1 cellular context compared by ENCODE assay signal in the genomic region with DNA sequence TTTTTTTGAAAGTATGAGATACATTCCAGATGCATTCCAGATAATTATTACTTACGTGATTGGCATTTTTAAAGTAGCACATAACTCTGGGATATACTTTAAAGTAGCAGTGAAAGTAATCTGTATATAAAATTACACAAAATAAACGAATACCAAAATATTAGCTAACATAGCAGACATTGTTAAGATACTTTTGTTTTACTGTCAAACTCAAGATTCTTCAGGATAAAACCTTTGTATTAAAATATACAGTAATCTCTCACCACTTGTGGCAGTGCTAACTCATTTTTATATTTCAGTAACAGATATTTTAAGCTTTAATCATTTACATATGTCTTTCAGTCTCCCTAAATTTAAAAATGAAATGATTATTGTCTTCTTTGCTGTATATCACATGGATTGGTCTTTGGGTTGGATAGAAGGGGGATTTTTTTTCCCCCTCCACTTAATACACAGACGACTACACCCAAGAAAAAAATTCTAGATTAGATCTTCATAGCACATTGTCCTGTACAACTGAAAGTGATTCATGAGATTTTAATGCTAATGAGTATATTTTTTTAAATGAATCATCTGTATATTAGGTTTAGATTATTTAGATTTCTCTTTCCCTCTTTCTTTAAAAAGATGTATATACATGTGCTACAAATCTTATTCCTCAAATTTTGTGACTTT.
TF ChIP-seq lines count a peak whose summit lies in the region.

No MANE protein-coding gene starts in this region.

TF ChIP-seq in GM23338, 12 proteins besides CTCF, POLR2A, EP300 and RAD21 (continued from another document):
- TF ChIP-seq, protein P1, sequence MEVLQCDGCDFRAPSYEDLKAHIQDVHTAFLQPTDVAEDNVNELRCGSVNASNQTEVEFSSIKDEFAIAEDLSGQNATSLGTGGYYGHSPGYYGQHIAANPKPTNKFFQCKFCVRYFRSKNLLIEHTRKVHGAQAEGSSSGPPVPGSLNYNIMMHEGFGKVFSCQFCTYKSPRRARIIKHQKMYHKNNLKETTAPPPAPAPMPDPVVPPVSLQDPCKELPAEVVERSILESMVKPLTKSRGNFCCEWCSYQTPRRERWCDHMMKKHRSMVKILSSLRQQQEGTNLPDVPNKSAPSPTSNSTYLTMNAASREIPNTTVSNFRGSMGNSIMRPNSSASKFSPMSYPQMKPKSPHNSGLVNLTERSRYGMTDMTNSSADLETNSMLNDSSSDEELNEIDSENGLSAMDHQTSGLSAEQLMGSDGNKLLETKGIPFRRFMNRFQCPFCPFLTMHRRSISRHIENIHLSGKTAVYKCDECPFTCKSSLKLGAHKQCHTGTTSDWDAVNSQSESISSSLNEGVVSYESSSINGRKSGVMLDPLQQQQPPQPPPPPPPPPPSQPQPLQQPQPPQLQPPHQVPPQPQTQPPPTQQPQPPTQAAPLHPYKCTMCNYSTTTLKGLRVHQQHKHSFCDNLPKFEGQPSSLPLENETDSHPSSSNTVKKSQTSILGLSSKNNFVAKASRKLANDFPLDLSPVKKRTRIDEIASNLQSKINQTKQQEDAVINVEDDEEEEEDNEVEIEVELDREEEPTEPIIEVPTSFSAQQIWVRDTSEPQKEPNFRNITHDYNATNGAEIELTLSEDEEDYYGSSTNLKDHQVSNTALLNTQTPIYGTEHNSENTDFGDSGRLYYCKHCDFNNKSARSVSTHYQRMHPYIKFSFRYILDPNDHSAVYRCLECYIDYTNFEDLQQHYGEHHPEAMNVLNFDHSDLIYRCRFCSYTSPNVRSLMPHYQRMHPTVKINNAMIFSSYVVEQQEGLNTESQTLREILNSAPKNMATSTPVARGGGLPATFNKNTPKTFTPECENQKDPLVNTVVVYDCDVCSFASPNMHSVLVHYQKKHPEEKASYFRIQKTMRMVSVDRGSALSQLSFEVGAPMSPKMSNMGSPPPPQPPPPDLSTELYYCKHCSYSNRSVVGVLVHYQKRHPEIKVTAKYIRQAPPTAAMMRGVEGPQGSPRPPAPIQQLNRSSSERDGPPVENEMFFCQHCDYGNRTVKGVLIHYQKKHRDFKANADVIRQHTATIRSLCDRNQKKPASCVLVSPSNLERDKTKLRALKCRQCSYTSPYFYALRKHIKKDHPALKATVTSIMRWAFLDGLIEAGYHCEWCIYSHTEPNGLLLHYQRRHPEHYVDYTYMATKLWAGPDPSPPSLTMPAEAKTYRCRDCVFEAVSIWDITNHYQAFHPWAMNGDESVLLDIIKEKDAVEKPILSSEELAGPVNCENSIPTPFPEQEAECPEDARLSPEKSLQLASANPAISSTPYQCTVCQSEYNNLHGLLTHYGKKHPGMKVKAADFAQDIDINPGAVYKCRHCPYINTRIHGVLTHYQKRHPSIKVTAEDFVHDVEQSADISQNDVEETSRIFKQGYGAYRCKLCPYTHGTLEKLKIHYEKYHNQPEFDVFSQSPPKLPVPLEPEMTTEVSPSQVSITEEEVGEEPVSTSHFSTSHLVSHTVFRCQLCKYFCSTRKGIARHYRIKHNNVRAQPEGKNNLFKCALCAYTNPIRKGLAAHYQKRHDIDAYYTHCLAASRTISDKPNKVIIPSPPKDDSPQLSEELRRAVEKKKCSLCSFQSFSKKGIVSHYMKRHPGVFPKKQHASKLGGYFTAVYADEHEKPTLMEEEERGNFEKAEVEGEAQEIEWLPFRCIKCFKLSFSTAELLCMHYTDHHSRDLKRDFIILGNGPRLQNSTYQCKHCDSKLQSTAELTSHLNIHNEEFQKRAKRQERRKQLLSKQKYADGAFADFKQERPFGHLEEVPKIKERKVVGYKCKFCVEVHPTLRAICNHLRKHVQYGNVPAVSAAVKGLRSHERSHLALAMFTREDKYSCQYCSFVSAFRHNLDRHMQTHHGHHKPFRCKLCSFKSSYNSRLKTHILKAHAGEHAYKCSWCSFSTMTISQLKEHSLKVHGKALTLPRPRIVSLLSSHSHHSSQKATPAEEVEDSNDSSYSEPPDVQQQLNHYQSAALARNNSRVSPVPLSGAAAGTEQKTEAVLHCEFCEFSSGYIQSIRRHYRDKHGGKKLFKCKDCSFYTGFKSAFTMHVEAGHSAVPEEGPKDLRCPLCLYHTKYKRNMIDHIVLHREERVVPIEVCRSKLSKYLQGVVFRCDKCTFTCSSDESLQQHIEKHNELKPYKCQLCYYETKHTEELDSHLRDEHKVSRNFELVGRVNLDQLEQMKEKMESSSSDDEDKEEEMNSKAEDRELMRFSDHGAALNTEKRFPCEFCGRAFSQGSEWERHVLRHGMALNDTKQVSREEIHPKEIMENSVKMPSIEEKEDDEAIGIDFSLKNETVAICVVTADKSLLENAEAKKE (CRISPR knock-in tag; IDR thresholded peaks at IDR 0.05) = no peak
- TF ChIP-seq ZNF331 (CRISPR knock-in tag; IDR thresholded peaks at IDR 0.05; ENCODE audit: low read depth) = no peak
- TF ChIP-seq, protein P2, sequence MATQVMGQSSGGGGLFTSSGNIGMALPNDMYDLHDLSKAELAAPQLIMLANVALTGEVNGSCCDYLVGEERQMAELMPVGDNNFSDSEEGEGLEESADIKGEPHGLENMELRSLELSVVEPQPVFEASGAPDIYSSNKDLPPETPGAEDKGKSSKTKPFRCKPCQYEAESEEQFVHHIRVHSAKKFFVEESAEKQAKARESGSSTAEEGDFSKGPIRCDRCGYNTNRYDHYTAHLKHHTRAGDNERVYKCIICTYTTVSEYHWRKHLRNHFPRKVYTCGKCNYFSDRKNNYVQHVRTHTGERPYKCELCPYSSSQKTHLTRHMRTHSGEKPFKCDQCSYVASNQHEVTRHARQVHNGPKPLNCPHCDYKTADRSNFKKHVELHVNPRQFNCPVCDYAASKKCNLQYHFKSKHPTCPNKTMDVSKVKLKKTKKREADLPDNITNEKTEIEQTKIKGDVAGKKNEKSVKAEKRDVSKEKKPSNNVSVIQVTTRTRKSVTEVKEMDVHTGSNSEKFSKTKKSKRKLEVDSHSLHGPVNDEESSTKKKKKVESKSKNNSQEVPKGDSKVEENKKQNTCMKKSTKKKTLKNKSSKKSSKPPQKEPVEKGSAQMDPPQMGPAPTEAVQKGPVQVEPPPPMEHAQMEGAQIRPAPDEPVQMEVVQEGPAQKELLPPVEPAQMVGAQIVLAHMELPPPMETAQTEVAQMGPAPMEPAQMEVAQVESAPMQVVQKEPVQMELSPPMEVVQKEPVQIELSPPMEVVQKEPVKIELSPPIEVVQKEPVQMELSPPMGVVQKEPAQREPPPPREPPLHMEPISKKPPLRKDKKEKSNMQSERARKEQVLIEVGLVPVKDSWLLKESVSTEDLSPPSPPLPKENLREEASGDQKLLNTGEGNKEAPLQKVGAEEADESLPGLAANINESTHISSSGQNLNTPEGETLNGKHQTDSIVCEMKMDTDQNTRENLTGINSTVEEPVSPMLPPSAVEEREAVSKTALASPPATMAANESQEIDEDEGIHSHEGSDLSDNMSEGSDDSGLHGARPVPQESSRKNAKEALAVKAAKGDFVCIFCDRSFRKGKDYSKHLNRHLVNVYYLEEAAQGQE (IDR thresholded peaks at IDR 0.05; ENCODE audit: unreplicated experiment) = no peak
- no peak for TF ChIP-seq JUNB (IDR thresholded peaks at IDR 0.05; ENCODE audit: unreplicated experiment)
- TF ChIP-seq POLR2AphosphoS5 (IDR thresholded peaks at IDR 0.05; ENCODE audit: low read depth) = no peak
- TF ChIP-seq CREB1 (CRISPR knock-in tag; IDR thresholded peaks at IDR 0.05; ENCODE audit: low read depth) = no peak
- TF ChIP-seq EZH2phosphoT487 (IDR thresholded peaks at IDR 0.05; ENCODE audit: unreplicated experiment) = no peak
- TF ChIP-seq STAT1 (IDR thresholded peaks at IDR 0.05; ENCODE audit: unreplicated experiment) = no peak
- no peak for TF ChIP-seq ZNF114 (CRISPR knock-in tag; IDR thresholded peaks at IDR 0.05)
TF ChIP-seq in GM23338: peak in this region for 0.
